12 cellular contexts compared by ENCODE assay signal in genomic region chr3:77825045-77825827, GRCh38.
A peak's percentile ranks its signal among the peaks of the same experiment; 100 is the strongest.
DNase-seq lines count a peak whose midpoint lies in the region; ATAC-seq and TF ChIP-seq lines count a peak whose summit lies in the region.
"Had no signal": no experiment of that assay in that cellular context is flagged by ENCODE, and none has a peak within 500 bp of the region (broad histone marks: within the 10 kb centered on the region; RNA-seq: fewer than 3 reads in every experiment).

No MANE protein-coding gene starts in this region.

- H3K36me3 Mint-ChIP-seq in activated CD8-positive, alpha-beta T cell treated with anti-CD3 and anti-CD28 coated beads for 36 hours (ENCODE audit: low read depth), result no peaks in the 10 kb centered on the region

- peaks cover 0 to 4% of the 10 kb centered on the region in 2 donors for H3K9me3 ChIP-seq in ascending aorta
- peaks cover 0 to 2% of the 10 kb centered on the region in 2 donors for H3K9me3 ChIP-seq in transverse colon

- DNase-seq in NCI-H146 (lab: John Stamatoyannopoulos, UW) (peak; percentile 32), NCI-H146 treated with DMSO at 0.1 percent for 48 hours (lab: John Stamatoyannopoulos, UW; ENCODE audit: unreplicated experiment) (no peak), ascending aorta (ENCODE audit: low spot score in 2 of 2) (peak; percentile 14 to 64), iPS-NIHi11 (ENCODE audit: low spot score) (peak; percentile 12), transverse colon (peak; percentile 21), NCI-H2081 treated with DMSO at 0.1 percent for 48 hours (lab: John Stamatoyannopoulos, UW) (no peak)
- DNase-seq in activated CD8-positive, alpha-beta T cell treated with anti-CD3 and anti-CD28 coated beads for 36 hours, result no peak
- DNase-seq: substantia nigra had no signal

- no peak overlapping the region for H3K27ac ChIP-seq in ascending aorta
- no peak overlapping the region for H3K27ac ChIP-seq in transverse colon
- H3K27ac ChIP-seq: 22Rv1 had no signal

- H3K9me3 Mint-ChIP-seq in activated CD8-positive, alpha-beta T cell treated with anti-CD3 and anti-CD28 coated beads for 36 hours, result peaks cover 16% of the 10 kb centered on the region

- H3K4me1 Mint-ChIP-seq in activated CD8-positive, alpha-beta T cell treated with anti-CD3 and anti-CD28 coated beads for 36 hours (ENCODE audit: low read depth), result no peaks in the 10 kb centered on the region

- ATAC-seq in activated CD8-positive, alpha-beta T cell treated with anti-CD3 and anti-CD28 coated beads for 36 hours, result no peak
- no peak for ATAC-seq in HG02623 (IDR thresholded peaks at IDR 0.05; ENCODE audit: unreplicated experiment)
- ATAC-seq: activated CD4-positive, CD25-positive, alpha-beta regulatory T cell treated with anti-CD3 and anti-CD28 coated beads, Interleukin-2, amount 50 U/mL, for 24 hours; GM12878 had no signal

- H3K27me3 Mint-ChIP-seq in activated CD8-positive, alpha-beta T cell treated with anti-CD3 and anti-CD28 coated beads for 36 hours, result no peaks in the 10 kb centered on the region

- TF ChIP-seq POLR2A in transverse colon (IDR thresholded peaks at IDR 0.05), result no peak

- no peak overlapping the region for H3K4me3 Mint-ChIP-seq in activated CD8-positive, alpha-beta T cell treated with anti-CD3 and anti-CD28 coated beads for 36 hours

- WGBS in transverse colon (ENCODE audit: low coverage in 1 of 2), 2 donors, result 79 to 100% methylated on average over 1 to 2 of the region's 2 CpGs

- H3K4me1 ChIP-seq in ascending aorta, result no peaks in the 10 kb centered on the region
- no peaks in the 10 kb centered on the region for H3K4me1 ChIP-seq in transverse colon

- in situ Hi-C loops in transverse colon (cut with MboI; ENCODE audit: low pct_ligation_motif_present in 1 of 4, low pct_unique_long_range_greater_than_20kb in 1 of 4, low sequenced_read_pairs in 3 of 4), result no loop called here

- POLR2A ChIA-PET in activated CD8-positive, alpha-beta T cell treated with anti-CD3 and anti-CD28 coated beads for 36 hours (lab: Charles Lee), result no interaction called here

- no peak overlapping the region for H3K27ac Mint-ChIP-seq in activated CD8-positive, alpha-beta T cell treated with anti-CD3 and anti-CD28 coated beads for 36 hours

- H3K36me3 ChIP-seq in ascending aorta (no peaks in the 10 kb centered on the region), transverse colon (no peaks in the 10 kb centered on the region)

- H3K4me3 ChIP-seq in ascending aorta, result no peak overlapping the region
- no peak overlapping the region for H3K4me3 ChIP-seq in transverse colon
- H3K4me3 ChIP-seq: GM12878 had no signal

- TF ChIP-seq EP300 in transverse colon (IDR thresholded peaks at IDR 0.05; ENCODE audit: low read depth), result no peak

- H3K27me3 ChIP-seq in ascending aorta (no peaks in the 10 kb centered on the region), transverse colon (no peaks in the 10 kb centered on the region)

- CTCF ChIA-PET in activated CD8-positive, alpha-beta T cell treated with anti-CD3 and anti-CD28 coated beads for 36 hours (lab: Charles Lee), result no interaction called here

- TF ChIP-seq CTCF in ascending aorta (IDR thresholded peaks at IDR 0.05), result no peak
- TF ChIP-seq CTCF in transverse colon (IDR thresholded peaks at IDR 0.05), result no peak
- no peak for TF ChIP-seq CTCF in activated CD8-positive, alpha-beta T cell treated with anti-CD3 and anti-CD28 coated beads for 36 hours (IDR thresholded peaks at IDR 0.05)

- intact Hi-C loops in ascending aorta (cut with DNase I), result loop anchor here (5.0 kb wide), 1 partner anchor 513 kb away; no protein-coding TSS in a partner anchor
- intact Hi-C loops in transverse colon (cut with DNase I; ENCODE audit: low total_unique reads), result no loop called here
- intact Hi-C loops in activated CD8-positive, alpha-beta T cell treated with anti-CD3 and anti-CD28 coated beads for 36 hours (cut with micrococcal nuclease), result no loop called here

Comparison
In these comparisons a context has a peak if more than half of its experiments do, and no peak if none do; other contexts are left out.
1. DNase-seq: peak in NCI-H146 (single experiment), ascending aorta (2 of 2), iPS-NIHi11 (single experiment) and transverse colon (single experiment); none in NCI-H146 treated with DMSO at 0.1 percent for 48 hours (single experiment), NCI-H2081 treated with DMSO at 0.1 percent for 48 hours (single experiment) and activated CD8-positive, alpha-beta T cell treated with anti-CD3 and anti-CD28 coated beads for 36 hours (single experiment).